In genomic region chr18:32470713-32471633, GRCh38 we compare ENCODE assay signal across 8 cellular contexts. TPM values are rescaled to one million over a fixed set of nuclear protein-coding genes. Genes with fewer than 3 reads are reported as not detected.
A peak's percentile ranks its signal among the peaks of the same experiment; 100 is the strongest.
DNase-seq lines count a peak whose midpoint lies in the region; ATAC-seq and TF ChIP-seq lines count a peak whose summit lies in the region.

Gene GAREM1, minus strand, starts transcription at chr18:32470882. Its CDS starts 454 bp downstream, at chr18:32470428.

- H3K36me3 Mint-ChIP-seq in type B pancreatic cell = no peaks in the 10 kb centered on the region

- H3K4me1 Mint-ChIP-seq in type B pancreatic cell (ENCODE audit: unreplicated experiment) = peaks cover 14% of the 10 kb centered on the region

- peak within 1 kb of the TSS; percentile 49 to 98 (median 77) for H3K4me3 ChIP-seq in heart left ventricle

- DNase-seq in NCI-H128 (lab: John Stamatoyannopoulos, UW; ENCODE audit: unreplicated experiment) (peak; percentile 95), SW 1271 (lab: John Stamatoyannopoulos, UW) (peak; percentile 83 to 91), heart left ventricle (peak; percentile 93 to 97 (median 96)), posterior cingulate gyrus (peak; percentile 90 to 99 (median 94)), type B pancreatic cell (ENCODE audit: extremely low spot score, unreplicated experiment) (peak; percentile 96)

- H3K27ac Mint-ChIP-seq in type B pancreatic cell = peak within 1 kb of the TSS; percentile 91

- no peaks in the 10 kb centered on the region for H3K9me3 ChIP-seq in heart left ventricle

- no peaks in the 10 kb centered on the region for H3K36me3 ChIP-seq in heart left ventricle

- peaks cover 25% of the 10 kb centered on the region for H3K27me3 Mint-ChIP-seq in type B pancreatic cell

- peak; percentile 46 to 96 for TF ChIP-seq POLR2A in heart left ventricle (IDR thresholded peaks at IDR 0.05)

- peaks cover 0 to 42% (median 0%) of the 10 kb centered on the region in 9 donors for H3K27me3 ChIP-seq in heart left ventricle

- H3K27ac ChIP-seq in adipose tissue (ENCODE audit: low read depth, low read length) = peak within 1 kb of the TSS; percentile 36
- H3K27ac ChIP-seq in heart left ventricle = peak within 1 kb of the TSS; percentile 56 to 88 (median 82)

- intact Hi-C loops in heart left ventricle (cut with DNase I) = loop anchor here (1.0 to 10.0 kb wide), 13 partner anchors 76 to 316 kb away; no protein-coding TSS in a partner anchor
- intact Hi-C loops in posterior cingulate gyrus (cut with DNase I) = loop anchor here (1.0 to 10.0 kb wide), 5 partner anchors 74 to 376 kb away; partner anchors contain the start of gene RNF138

- H3K4me3 Mint-ChIP-seq in type B pancreatic cell = peak within 1 kb of the TSS; percentile 95

- H3K4me1 ChIP-seq in heart left ventricle = peaks cover 0 to 42% (median 17%) of the 10 kb centered on the region in 12 donors

- ATAC-seq in HG02759 (IDR thresholded peaks at IDR 0.05; ENCODE audit: unreplicated experiment) = peak; percentile 96
- peak; percentile 96 to 98 (median 98) for ATAC-seq in heart left ventricle

- TF ChIP-seq CTCF in GM12874 (IDR thresholded peaks at IDR 0.05; ENCODE audit: insufficient read depth, low read depth, low read length) (peak; percentile 53; the same call in 1 of the 2 replicates), heart left ventricle (IDR thresholded peaks at IDR 0.05) (peak; percentile 35 to 94 (median 74)), type B pancreatic cell (conservative IDR thresholded peaks at IDR 0.05) (peak; percentile 73)

- 1% methylated on average over 67 to 82 of the region's 82 CpGs for WGBS in adipose tissue, 3 donors
- 1 to 2% (median 1%) methylated on average over 49 to 82 of the region's 82 CpGs for WGBS in heart left ventricle, 4 donors

- H3K9me3 Mint-ChIP-seq in type B pancreatic cell = no peaks in the 10 kb centered on the region

RNA-seq across cellular contexts. Expression of gene GAREM1, which starts in this region (rescaled TPM):
- polyA plus RNA-seq in adipose tissue (1 to 10 TPM; 3.6 to 7.6 (median 5.6) TPM), heart left ventricle (10 to 100 TPM in 1 of 2 donors, 1 to 10 TPM in 1; 1.8 to 13.0 TPM)
- total RNA-seq in heart left ventricle (10 to 100 TPM in 8 of 9 donors, 1 to 10 TPM in 1; 8.8 to 28.8 (median 13.4) TPM), type B pancreatic cell (ENCODE audit: low replicate concordance) (17.8 and 20.7 TPM in 2 replicates)

Comparison
In these comparisons a context has a peak if more than half of its experiments do, and no peak if none do; other contexts are left out.
1. Peak in every context shown above with its lines: DNase-seq, ATAC-seq, H3K4me3 ChIP-seq and H3K27ac ChIP-seq.